9 cellular contexts compared by ENCODE assay signal in genomic region chr5:95731571-95732554, GRCh38. TPM values are rescaled to one million over a fixed set of nuclear protein-coding genes. Genes with fewer than 3 reads are reported as not detected.
DNase-seq lines count a peak whose midpoint lies in the region; ATAC-seq, FAIRE-seq and TF ChIP-seq lines count a peak whose summit lies in the region.
"Had no signal": no experiment of that assay in that cellular context is flagged by ENCODE, and none has a peak within 500 bp of the region (broad histone marks: within the 10 kb centered on the region; RNA-seq: fewer than 3 reads in every experiment).

No MANE protein-coding gene starts in this region.

- no peak overlapping the region for H2BK20ac ChIP-seq in H1 (ENCODE audit: low read length)

- H3K79me2 ChIP-seq in Karpas-422 (ENCODE audit: low read length) (no peaks in the 10 kb centered on the region), H1 (ENCODE audit: control insufficient read depth in 1 of 2, insufficient read depth in 2 of 2, low read length in 2 of 2) (no peaks in the 10 kb centered on the region)

- H3K14ac ChIP-seq in H1 (ENCODE audit: insufficient read length): no peak overlapping the region

- H3K27ac ChIP-seq in Karpas-422 (ENCODE audit: low read length) (no peak overlapping the region), H1 (ENCODE audit: low read depth, low read length) (no peak overlapping the region), substantia nigra (ENCODE audit: low read depth, low read length, poor library complexity, severe bottlenecking) (peak overlapping the region; percentile 92)

- POLR2A ChIA-PET in activated B cell treated with CpG ODN at 0.5 μM for 24 hours (lab: Charles Lee): interaction anchor here (1.0 to 1.6 kb wide), 4 partner anchors 28 to 85 kb away, joined by 3 to 6 read pairs (median 6); partner anchors contain the start of gene RFESD
- POLR2A ChIA-PET in H1 (lab: Charles Lee; ENCODE audit: partially characterized antibody): interaction anchor here (1.2 to 2.8 kb wide), 7 partner anchors 10 to 103 kb away, joined by 3 to 24 read pairs (median 4); partner anchors contain the start of genes GLRX and RFESD

- peak overlapping the region; percentile 87 for H3K4me3 Mint-ChIP-seq in activated B cell treated with CpG ODN at 0.5 μM for 24 hours
- H3K4me3 Mint-ChIP-seq in mesothelial cell of epicardium: peak overlapping the region; percentile 87

- H3K18ac ChIP-seq in H1 (ENCODE audit: extremely low read depth, low read length): peak overlapping the region; percentile 36; the same call in 1 of the 2 replicates

- H4K5ac ChIP-seq in H1 (ENCODE audit: insufficient read length, low read depth, low read length): peak overlapping the region; percentile 18

- H3K23ac ChIP-seq in H1 (ENCODE audit: insufficient read length): no peak overlapping the region

- peak overlapping the region; percentile 97; the same call in 1 of the 2 replicates for H2BK15ac ChIP-seq in H1 (ENCODE audit: low read length)

- no peak overlapping the region for H2BK120ac ChIP-seq in H1 (replicated peaks; ENCODE audit: low read depth, low read length)

- peak overlapping the region; percentile 73 for H3K4me2 ChIP-seq in Karpas-422 (ENCODE audit: low read depth, low read length, poor library complexity, severe bottlenecking)
- H3K4me2 ChIP-seq in H1 (ENCODE audit: insufficient read depth in 1 of 2, low read depth in 2 of 2, low read length in 2 of 2): peak overlapping the region; percentile 89 to 92

- in situ Hi-C loops in G401 (cut with HindIII; ENCODE audit: low sequenced_read_pairs): no loop called here

- TF ChIP-seq RAD21 in H1 (IDR thresholded peaks at IDR 0.05 in 1 of 2, conservative IDR thresholded peaks at IDR 0.05 in 1 of 2; ENCODE audit: low read depth in 2 of 2, low read length in 2 of 2): no peak

- H3K4me1 ChIP-seq in Karpas-422 (ENCODE audit: low read length): peaks cover 15% of the 10 kb centered on the region; the same call in 1 of the 2 replicates
- peaks cover 0 to 9% (median 4%) of the 10 kb centered on the region in 4 experiments; a peak in 4 of 7 replicates for H3K4me1 ChIP-seq in H1 (replicated peaks in 1 of 4; ENCODE audit: control insufficient read depth in 3 of 4, insufficient read depth in 4 of 4, low read length in 3 of 4)

- H3K9ac ChIP-seq in Karpas-422 (ENCODE audit: low read length) (peak overlapping the region; percentile 54), H1 (replicated peaks in 1 of 4; ENCODE audit: extremely low read depth in 1 of 4, low read depth in 3 of 4, low read length in 3 of 4) (peak overlapping the region; percentile 65 to 80 (median 72))

- H3K4me3 ChIP-seq in Karpas-422 (ENCODE audit: low read length) (peak overlapping the region; percentile 60), H1 (ENCODE audit: extremely low read depth in 1 of 4, insufficient read depth in 2 of 4, low read depth in 3 of 4, low read length in 4 of 4) (peak overlapping the region; percentile 78 to 84 (median 82))

- H3K4ac ChIP-seq in H1 (replicated peaks; ENCODE audit: insufficient read length, low read depth, low read length): no peak overlapping the region

- intact Hi-C loops in activated B cell treated with CpG ODN at 0.5 μM for 24 hours (cut with micrococcal nuclease): loop anchor here (1.0 to 2.0 kb wide), 4 partner anchors 7 to 85 kb away; partner anchors contain the start of gene RFESD

- H4K8ac ChIP-seq in H1 (ENCODE audit: extremely low read depth, insufficient read depth, low read length): peak overlapping the region; percentile 81; the same call in 1 of the 2 replicates

- no peaks in the 10 kb centered on the region for H3K9me2 ChIP-seq in Karpas-422 (replicated peaks; ENCODE audit: insufficient read depth, low read length)

- H3K4me1 Mint-ChIP-seq in activated B cell treated with CpG ODN at 0.5 μM for 24 hours: peaks cover 32% of the 10 kb centered on the region
- H3K4me1 Mint-ChIP-seq in mesothelial cell of epicardium: peaks cover 79% of the 10 kb centered on the region

- WGBS in H1 (ENCODE audit: extremely low coverage in 1 of 2, insufficient coverage in 1 of 2, insufficient read length in 1 of 2, insufficient replicate concordance in 2 of 2, low coverage in 1 of 2, low lambda C conversion rate in 2 of 2, missing lambda C conversion rate in 1 of 2), 2 experiments: 3% methylated on average over 39 of the region's 64 CpGs; no CpG with 5 or more reads in 1 of the 2 experiments

- H3K36me3 Mint-ChIP-seq in activated B cell treated with CpG ODN at 0.5 μM for 24 hours (ENCODE audit: low read depth) (no peaks in the 10 kb centered on the region), mesothelial cell of epicardium (no peaks in the 10 kb centered on the region)

- no peak for FAIRE-seq in H1 (lab: Jason Lieb, UNC)
- FAIRE-seq: frontal cortex had no signal

- ATAC-seq in GM21723 (IDR thresholded peaks at IDR 0.05; ENCODE audit: unreplicated experiment) (peak; percentile 39), activated B cell treated with CpG ODN at 0.5 μM for 24 hours (ENCODE audit: low read depth) (peak; percentile 56)

- H2BK12ac ChIP-seq in H1 (ENCODE audit: low read depth, low read length): peak overlapping the region; percentile 75; the same call in 1 of the 2 replicates

- H3K36me3 ChIP-seq in Karpas-422 (ENCODE audit: insufficient read depth, low read length) (no peaks in the 10 kb centered on the region), H1 (ENCODE audit: control insufficient read depth in 2 of 4, insufficient read depth in 4 of 4, low read length in 3 of 4) (no peaks in the 10 kb centered on the region)

- H3K27ac Mint-ChIP-seq in activated B cell treated with CpG ODN at 0.5 μM for 24 hours: peak overlapping the region; percentile 56
- H3K27ac Mint-ChIP-seq in mesothelial cell of epicardium: peak overlapping the region; percentile 95

- no peak for TF ChIP-seq EP300 in H1 (IDR thresholded peaks at IDR 0.05; ENCODE audit: borderline replicate concordance in 1 of 2, low read depth in 2 of 2, low read length in 2 of 2)

- H3K27me3 ChIP-seq in Karpas-422 (ENCODE audit: low read length): no peaks in the 10 kb centered on the region
- H3K27me3 ChIP-seq in H1 (replicated peaks in 1 of 4; ENCODE audit: control insufficient read depth in 3 of 4, extremely low read depth in 1 of 4, insufficient read depth in 3 of 4, low read length in 3 of 4): peaks cover 1 to 43% (median 19%) of the 10 kb centered on the region in 4 experiments

- H2AK5ac ChIP-seq in H1 (ENCODE audit: low read depth, low read length): no peak overlapping the region

- H2AFZ ChIP-seq in Karpas-422 (ENCODE audit: low read length): peak overlapping the region; percentile 60; the same call in 1 of the 2 replicates
- peak overlapping the region; percentile 91 for H2AFZ ChIP-seq in H1 (ENCODE audit: low read length)

- DNase-seq in G401 (ENCODE audit: low spot score): peak; percentile 46
- no peak for DNase-seq in Karpas-422
- DNase-seq in activated B cell treated with CpG ODN at 0.5 μM for 24 hours: no peak
- peak in 1 of 2 experiments; percentile 80 for DNase-seq in H1 (ENCODE audit: low read depth in 1 of 2, low spot score in 2 of 2)
- DNase-seq in mesothelial cell of epicardium (ENCODE audit: low spot score in 2 of 2, unreplicated experiment in 2 of 2): peak; percentile 38 to 68
- peak in 40 of 49 donors; percentile 13 to 87 (median 58) for DNase-seq in substantia nigra (lab: John Stamatoyannopoulos, UW)
- no peak for DNase-seq in NCI-H1694 treated with DMSO at 0.1 percent for 48 hours (lab: John Stamatoyannopoulos, UW)

- no peaks in the 10 kb centered on the region for H4K20me1 ChIP-seq in Karpas-422 (ENCODE audit: insufficient read depth, low read depth, low read length)
- no peaks in the 10 kb centered on the region for H4K20me1 ChIP-seq in H1 (replicated peaks in 1 of 2; ENCODE audit: control insufficient read depth in 1 of 2, insufficient read depth in 2 of 2, low read length in 2 of 2)

- H3K56ac ChIP-seq in H1 (replicated peaks; ENCODE audit: insufficient read length, low read depth, low read length): no peak overlapping the region

- TF ChIP-seq CTCF in activated B cell treated with CpG ODN at 0.5 μM for 24 hours (IDR thresholded peaks at IDR 0.05) (no peak), H1 (IDR thresholded peaks at IDR 0.05; ENCODE audit: control extremely low read depth in 1 of 3, insufficient read depth in 1 of 3, low read depth in 1 of 3, low read length in 3 of 3) (no peak), mesothelial cell of epicardium (IDR thresholded peaks at IDR 0.05; ENCODE audit: unreplicated experiment) (no peak)

- H3K9me3 ChIP-seq in Karpas-422 (ENCODE audit: low read length) (no peaks in the 10 kb centered on the region), H1 (ENCODE audit: insufficient read depth in 2 of 2, low read depth in 1 of 2, low read length in 1 of 2) (no peaks in the 10 kb centered on the region)

- 0 out of 2 replicates have a peak overlapping the region, but pooled peaks have one; percentile 17 for H2BK5ac ChIP-seq in H1 (ENCODE audit: low read depth, low read length)

- peaks cover 6% of the 10 kb centered on the region for H3K23me2 ChIP-seq in H1 (ENCODE audit: low read depth, low read length)

- 0 out of 3 replicates have a peak, but pooled peaks of 1 of the 2 experiments have one; percentile 21 for TF ChIP-seq POLR2A in H1 (IDR thresholded peaks at IDR 0.05; ENCODE audit: control extremely low read depth in 1 of 2, low read depth in 2 of 2, low read length in 2 of 2)

- peak overlapping the region; percentile 38 for H4K91ac ChIP-seq in H1 (replicated peaks; ENCODE audit: insufficient read length, low read length)

- no peaks in the 10 kb centered on the region for H3K79me1 ChIP-seq in H1 (ENCODE audit: low read depth, low read length)

- H3K27me3 Mint-ChIP-seq in activated B cell treated with CpG ODN at 0.5 μM for 24 hours (peaks cover 18% of the 10 kb centered on the region), mesothelial cell of epicardium (ENCODE audit: low read depth) (no peaks in the 10 kb centered on the region)

- H3K9me3 Mint-ChIP-seq in activated B cell treated with CpG ODN at 0.5 μM for 24 hours: no peaks in the 10 kb centered on the region
- H3K9me3 Mint-ChIP-seq in mesothelial cell of epicardium: no peaks in the 10 kb centered on the region

- CTCF ChIA-PET in activated B cell treated with CpG ODN at 0.5 μM for 24 hours (lab: Charles Lee): interaction anchor here (1.4 to 1.8 kb wide), 4 partner anchors 28 to 114 kb away, joined by 4 to 12 read pairs (median 6); partner anchors contain the start of gene RFESD
- CTCF ChIA-PET in H1 (lab: Charles Lee; ENCODE audit: partially characterized antibody): interaction anchor here (0.6 to 2.3 kb wide), 12 partner anchors 12 to 445 kb away, joined by 3 to 13 read pairs (median 3); no protein-coding TSS in a partner anchor

RNA-seq across cellular contexts. Expression of gene RHOBTB3, which starts 0.7 kb away (rescaled TPM):
- 0.54 and 2.6 TPM in 2 replicates for total RNA-seq in G401 (2014; rRNA removed; shearing (Covaris generic))
- 0.97 and 1.5 TPM in 2 replicates for total RNA-seq in Karpas-422 (2014; rRNA removed; shearing (Covaris generic); ENCODE audit: low replicate concordance)
- 3.3 and 5.0 TPM in 2 replicates for total RNA-seq in activated B cell treated with CpG ODN at 0.5 μM for 24 hours
- total RNA-seq in H1 (2021; fragmentation: NEBNext Ultra II Directional; extraction: Animal tissue kit (Norgen Biotek cat#: 25700)): 8.2 and 11.5 TPM in 2 replicates
- polyA plus RNA-seq in H1 (2011; rRNA removed): 16.1 and 17.5 TPM in 2 replicates
- polyA plus RNA-seq in H1 (2011; cell fraction: cytosol; rRNA removed): 10.9 TPM
- 14.9 TPM for polyA plus RNA-seq in H1 (2011; cell fraction: nucleus; rRNA removed)
- 8.1 to 16.9 TPM (median 13.1 TPM) in 4 replicates for polyA plus RNA-seq in H1 (2012, experiment 1 of 2)
- polyA plus RNA-seq in H1 (2012, experiment 2 of 2): 0.64 TPM
- polyA plus RNA-seq in H1 (2013, experiment 1 of 2): 8.8 TPM
- 11.7 TPM for polyA plus RNA-seq in H1 (2013, experiment 2 of 2)
- polyA minus RNA-seq in H1 (2011; rRNA and poly(A)+ RNA removed): 42.5 and 52.5 TPM in 2 replicates
- polyA minus RNA-seq in H1 (2011; cell fraction: cytosol; rRNA and poly(A)+ RNA removed): 30.8 TPM
- polyA minus RNA-seq in H1 (2011; cell fraction: nucleus; rRNA and poly(A)+ RNA removed): 33.2 TPM
- 146 to 154 TPM (median 153 TPM) in 3 replicates for total RNA-seq in mesothelial cell of epicardium

RNA-seq across cellular contexts. Expression of gene SPATA9, which starts 49.1 kb away (rescaled TPM):
- total RNA-seq in G401 (2014; rRNA removed; shearing (Covaris generic)): not detected in 2 replicates
- total RNA-seq in Karpas-422 (2014; rRNA removed; shearing (Covaris generic); ENCODE audit: low replicate concordance): not detected in 2 replicates
- total RNA-seq in activated B cell treated with CpG ODN at 0.5 μM for 24 hours: not detected in 2 replicates
- total RNA-seq in H1 (2021; fragmentation: NEBNext Ultra II Directional; extraction: Animal tissue kit (Norgen Biotek cat#: 25700)): not detected in 2 replicates
- polyA plus RNA-seq in H1 (2011; rRNA removed): not detected in 2 replicates
- polyA plus RNA-seq in H1 (2011; cell fraction: cytosol; rRNA removed): not detected
- not detected for polyA plus RNA-seq in H1 (2011; cell fraction: nucleus; rRNA removed)
- polyA plus RNA-seq in H1 (2012, experiment 1 of 2): 0.09 TPM in 1 of 4 replicates, not detected in the others
- polyA plus RNA-seq in H1 (2012, experiment 2 of 2): not detected
- polyA plus RNA-seq in H1 (2013, experiment 1 of 2): not detected
- not detected for polyA plus RNA-seq in H1 (2013, experiment 2 of 2)
- polyA minus RNA-seq in H1 (2011; rRNA and poly(A)+ RNA removed): not detected in 2 replicates
- not detected for polyA minus RNA-seq in H1 (2011; cell fraction: cytosol; rRNA and poly(A)+ RNA removed)
- not detected for polyA minus RNA-seq in H1 (2011; cell fraction: nucleus; rRNA and poly(A)+ RNA removed)
- total RNA-seq in mesothelial cell of epicardium: 0.74 to 1.3 TPM (median 0.95 TPM) in 3 replicates

Comparison
In these comparisons a context has a peak if more than half of its experiments do, and no peak if none do; other contexts are left out.
1. DNase-seq: peak in G401 (single experiment), mesothelial cell of epicardium (2 of 2) and substantia nigra (40 of 49); none in Karpas-422 (single experiment), activated B cell treated with CpG ODN at 0.5 μM for 24 hours (single experiment) and NCI-H1694 treated with DMSO at 0.1 percent for 48 hours (single experiment).
2. RNA of gene RHOBTB3, which starts 0.7 kb away (total RNA-seq): 146 to 154 TPM in mesothelial cell of epicardium; 8.2 to 11.5 TPM in H1, 3.3 to 5.0 TPM in activated B cell treated with CpG ODN at 0.5 μM for 24 hours, 0.97 to 1.5 TPM in Karpas-422 and 0.54 to 2.6 TPM in G401; every median in the first group is over 10 times any median in the second.